Comparison of ENCODE assay signal across 16 cellular contexts in the genomic region with DNA sequence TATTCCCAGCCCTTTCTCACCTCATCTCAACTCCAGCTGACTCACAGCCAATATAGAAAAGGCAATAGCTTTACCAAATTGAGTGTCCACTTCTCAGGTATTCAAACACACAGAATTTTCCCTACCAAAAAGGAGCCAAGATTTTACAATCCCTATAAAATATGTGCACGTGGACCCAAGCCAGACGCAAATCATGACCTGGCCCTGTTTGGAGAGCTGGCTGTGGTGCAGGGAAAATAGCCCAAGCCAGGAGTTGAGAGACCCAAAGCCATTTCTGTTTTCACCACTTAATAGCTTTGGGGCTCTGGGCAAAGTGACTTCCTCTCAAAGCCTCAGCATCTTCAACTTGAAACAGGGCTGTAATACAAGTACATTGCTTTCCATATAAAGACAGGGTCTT.
DNase-seq lines count a peak whose midpoint lies in the region; ATAC-seq and TF ChIP-seq lines count a peak whose summit lies in the region.
"Had no signal": no experiment of that assay in that cellular context is flagged by ENCODE, and none has a peak within 500 bp of the region (broad histone marks: within the 10 kb centered on the region; RNA-seq: fewer than 3 reads in every experiment).

No MANE protein-coding gene starts in this region.

- DNase-seq in G401 (ENCODE audit: low spot score) (peak; percentile 15), M059J (ENCODE audit: low read depth) (peak; percentile 52), cerebellum (ENCODE audit: low spot score) (peak; percentile 6), Ammon's horn (ENCODE audit: low spot score) (no peak), BE2C (no peak)
- DNase-seq: C1 segment of cervical spinal cord; Caco-2; CD4-positive, CD25-positive, alpha-beta regulatory T cell; GDM1; GOT3; H7; HFFc6; IMR-90 had no signal

- no peaks in the 10 kb centered on the region for H3K9me3 ChIP-seq in BE2C
- H3K9me3 ChIP-seq: Caco-2 had no signal

- TF ChIP-seq CTCF in BE2C (IDR thresholded peaks at IDR 0.05; ENCODE audit: low read depth, low read length) = no peak

- in situ Hi-C loops in G401 (cut with HindIII; ENCODE audit: low sequenced_read_pairs) = no loop called here

- ATAC-seq in HG03159 (IDR thresholded peaks at IDR 0.05; ENCODE audit: unreplicated experiment) = no peak
- ATAC-seq: HCT116, K562 had no signal

- no peak overlapping the region for H3K4me3 ChIP-seq in BE2C (ENCODE audit: low read depth, low read length)
- H3K4me3 ChIP-seq: K562 had no signal

- H3K36me3 ChIP-seq in BE2C = no peaks in the 10 kb centered on the region

- H3K4me1 ChIP-seq in BE2C = no peaks in the 10 kb centered on the region
- H3K4me1 ChIP-seq: Caco-2 had no signal

- H3K27me3 ChIP-seq in BE2C = no peaks in the 10 kb centered on the region

Comparison
In these comparisons a context has a peak if more than half of its experiments do, and no peak if none do; other contexts are left out.
1. DNase-seq: peak in G401 (single experiment), M059J (single experiment) and cerebellum (single experiment); none in Ammon's horn (single experiment) and BE2C (single experiment).